ENCODE assay signal across 37 cellular contexts in genomic region chrX:6826856-6827255, GRCh38.
"Had no signal": no experiment of that assay in that cellular context is flagged by ENCODE, and none has a peak within 500 bp of the region (broad histone marks: within the 10 kb centered on the region; RNA-seq: fewer than 3 reads in every experiment).

No MANE protein-coding gene starts in this region.

- FAIRE-seq: bronchial epithelial cell had no signal

- H3K9me3 ChIP-seq: ascending aorta, MG63 had no signal

- H3K27ac ChIP-seq: ascending aorta, VCaP had no signal

- H3K4me1 ChIP-seq: ascending aorta had no signal

- H3K4me3 ChIP-seq: ascending aorta, MG63 had no signal

- H3K36me3 ChIP-seq: ascending aorta, MG63 had no signal

- H3K4me3 Mint-ChIP-seq: activated B cell treated with CpG ODN at 0.5 μM for 24 hours; activated CD4-positive, alpha-beta memory T cell treated with anti-CD3 and anti-CD28 coated beads for 36 hours; activated naive CD4-positive, alpha-beta T cell treated with anti-CD3 and anti-CD28 coated beads, Interleukin-2, amount 10 ng/mL, durations not matched to agents 7 days and 5 days; activated naive CD8-positive, alpha-beta T cell; activated T-cell treated with anti-CD3 and anti-CD28 coated beads, Interleukin-2, amount 50 U/mL, for 4 hours; brain had no signal

- H3K4me1 Mint-ChIP-seq: activated B cell treated with CpG ODN at 0.5 μM for 24 hours; activated naive CD4-positive, alpha-beta T cell treated with anti-CD3 and anti-CD28 coated beads, Interleukin-2, amount 10 ng/mL, durations not matched to agents 7 days and 5 days; brain had no signal

- H3K27ac Mint-ChIP-seq: activated B cell treated with CpG ODN at 0.5 μM for 24 hours; activated CD4-positive, alpha-beta memory T cell treated with anti-CD3 and anti-CD28 coated beads for 36 hours; activated naive CD4-positive, alpha-beta T cell treated with anti-CD3 and anti-CD28 coated beads, Interleukin-2, amount 10 ng/mL, durations not matched to agents 7 days and 5 days; activated naive CD8-positive, alpha-beta T cell; brain had no signal

- H3K27me3 Mint-ChIP-seq: activated B cell treated with CpG ODN at 0.5 μM for 24 hours; activated CD4-positive, alpha-beta memory T cell treated with anti-CD3 and anti-CD28 coated beads for 36 hours; activated naive CD4-positive, alpha-beta T cell treated with anti-CD3 and anti-CD28 coated beads, Interleukin-2, amount 10 ng/mL, durations not matched to agents 7 days and 5 days; activated naive CD8-positive, alpha-beta T cell; brain had no signal

- DNase-seq: activated B cell treated with CpG ODN at 0.5 μM for 24 hours; activated CD4-positive, alpha-beta memory T cell treated with anti-CD3 and anti-CD28 coated beads for 36 hours; activated CD4-positive, alpha-beta T cell treated with anti-CD3 and anti-CD28 coated beads for 4 hours; activated CD4-positive, alpha-beta T cell treated with anti-CD3 and anti-CD28 coated beads, Interleukin-2, amount 50 U/mL, for 1 hour; activated CD4-positive, CD25-positive, alpha-beta regulatory T cell treated with anti-CD3 and anti-CD28 coated beads, Interleukin-2, amount 50 U/mL, for 72 hours; activated CD8-positive, alpha-beta memory T cell treated with anti-CD3 and anti-CD28 coated beads, Interleukin-2, amount 50 U/mL, for 4 hours; activated effector memory CD4-positive, alpha-beta T cell treated with Interleukin-2 at 50 U/mL for 16 hours; activated naive CD4-positive, alpha-beta T cell treated with anti-CD3 and anti-CD28 coated beads, Interleukin-2, amount 10 ng/mL, durations not matched to agents 7 days and 5 days; activated T-cell treated with anti-CD3 and anti-CD28 coated beads for 4 hours; activated T-cell treated with anti-CD3 and anti-CD28 coated beads, Interleukin-2, amount 50 U/mL, for 4 hours; amniotic stem cell; caudate nucleus; cerebellar nuclear complex; Kasumi-1; KG1; MG63; NCI-H1048; NCI-H1105 treated with DMSO at 0.1 percent for 48 hours; NCI-H1436; NCI-H1694; NCI-H1930; NCI-H2081 treated with DMSO at 0.1 percent for 48 hours; NCI-H345; NCI-H526; NCI-H748 treated with DMSO at 0.1 percent for 48 hours; NK-92 treated with Interleukin-12 subunit alpha and Interleukin-12 subunit beta, amount 100 ng/mL, for 24 hours; OCI-M1; Right ventricle myocardium superior; SW 1271; T-helper 1 cell; T-helper 2 cell; T-helper 9 cell had no signal

- H3K36me3 Mint-ChIP-seq: activated CD4-positive, alpha-beta memory T cell treated with anti-CD3 and anti-CD28 coated beads for 36 hours; activated naive CD4-positive, alpha-beta T cell treated with anti-CD3 and anti-CD28 coated beads, Interleukin-2, amount 10 ng/mL, durations not matched to agents 7 days and 5 days; activated naive CD8-positive, alpha-beta T cell; brain had no signal

- H3K27me3 ChIP-seq: ascending aorta, MG63 had no signal

- H3K9me3 Mint-ChIP-seq: activated B cell treated with CpG ODN at 0.5 μM for 24 hours; activated CD4-positive, alpha-beta memory T cell treated with anti-CD3 and anti-CD28 coated beads for 36 hours; activated naive CD4-positive, alpha-beta T cell treated with anti-CD3 and anti-CD28 coated beads, Interleukin-2, amount 10 ng/mL, durations not matched to agents 7 days and 5 days; activated T-cell treated with anti-CD3 and anti-CD28 coated beads, Interleukin-2, amount 50 U/mL, for 4 hours; brain had no signal
